Comparison of ENCODE assay signal across 8 cellular contexts in the genomic region with DNA sequence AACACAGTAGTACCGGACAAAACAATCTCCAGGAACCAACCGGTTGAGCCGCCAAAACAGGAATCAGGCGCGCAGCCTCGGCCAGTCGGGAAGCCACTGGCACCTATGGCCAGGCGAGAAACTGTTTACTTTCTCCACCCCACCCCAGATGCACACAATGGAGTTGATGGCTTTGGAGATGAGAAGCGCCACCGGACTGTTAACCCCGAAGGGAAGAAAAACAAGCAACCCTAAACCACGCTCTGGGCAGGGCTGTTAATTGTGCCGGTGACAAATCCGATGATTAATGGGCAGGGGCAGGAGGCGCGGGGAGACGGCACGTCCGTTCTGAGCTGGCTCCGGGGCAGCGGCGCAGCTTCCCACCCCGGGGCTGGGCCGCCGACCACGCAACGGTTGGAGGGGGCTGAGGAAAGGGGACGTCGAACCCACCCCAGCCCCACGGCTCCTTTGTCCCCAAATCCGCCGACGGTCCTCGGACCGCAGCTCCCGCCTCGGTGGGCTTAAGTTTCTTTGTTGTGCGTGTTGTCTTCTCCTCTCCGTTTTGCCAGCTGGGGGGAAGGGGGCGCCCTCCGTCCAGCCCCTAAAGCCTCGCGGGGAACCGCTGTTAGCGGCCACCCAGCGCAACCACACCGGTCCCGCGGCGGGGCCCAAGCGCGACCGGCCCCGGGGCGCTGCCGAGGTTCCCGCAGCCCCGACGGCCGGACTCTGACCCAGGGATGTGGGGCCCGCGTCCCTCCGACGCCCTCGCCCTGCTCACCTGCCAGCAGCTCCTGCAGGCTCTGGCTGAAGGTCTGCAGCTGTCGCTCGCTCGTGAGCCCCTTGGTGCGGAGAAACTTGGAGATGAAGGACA. TPM values are rescaled to one million over a fixed set of nuclear protein-coding genes. Genes with fewer than 3 reads are reported as not detected.
A peak's percentile ranks its signal among the peaks of the same experiment; 100 is the strongest.
DNase-seq lines count a peak whose midpoint lies in the region; ATAC-seq and TF ChIP-seq lines count a peak whose summit lies in the region.

No MANE protein-coding gene starts in this region.

- H3K4me3 ChIP-seq in KMS-11 (IDR thresholded peaks at IDR 0.05; ENCODE audit: insufficient read depth, low read depth, low read length), result no peak overlapping the region
- H3K4me3 ChIP-seq in hepatocyte, result peak overlapping the region; percentile 92
- peak overlapping the region; percentile 82 for H3K4me3 ChIP-seq in retinal pigment epithelial cell (ENCODE audit: low read length)

- H3K9me3 ChIP-seq in hepatocyte (ENCODE audit: low read depth), result no peaks in the 10 kb centered on the region

- TF ChIP-seq CTCF in KMS-11 (conservative IDR thresholded peaks at IDR 0.05; ENCODE audit: low read depth, low read length) (no peak), hepatocyte (IDR thresholded peaks at IDR 0.05; ENCODE audit: poor library complexity) (peak; percentile 7), retinal pigment epithelial cell (conservative IDR thresholded peaks at IDR 0.05; ENCODE audit: low read depth, low read length) (peak; percentile 22)

- H3K27ac ChIP-seq in KMS-11 (peak overlapping the region; percentile 69), hepatocyte (peak overlapping the region; percentile 98)

- H3K36me3 ChIP-seq in KMS-11 (ENCODE audit: insufficient read depth) (no peaks in the 10 kb centered on the region), hepatocyte (replicated peaks; ENCODE audit: insufficient read depth, low read depth) (peaks cover 12% of the 10 kb centered on the region)

- H3K27me3 ChIP-seq in KMS-11 (ENCODE audit: insufficient read depth, low read depth), result no peaks in the 10 kb centered on the region
- no peaks in the 10 kb centered on the region for H3K27me3 ChIP-seq in hepatocyte

- H4K20me1 ChIP-seq in KMS-11 (ENCODE audit: insufficient read depth), result no peaks in the 10 kb centered on the region
- peaks cover 53% of the 10 kb centered on the region for H4K20me1 ChIP-seq in hepatocyte (ENCODE audit: insufficient read depth, poor library complexity, severe bottlenecking)

- H3K9ac ChIP-seq in KMS-11, result peak overlapping the region; percentile 74

- peak overlapping the region; percentile 32 for H2AFZ ChIP-seq in KMS-11 (ENCODE audit: low read depth)
- H2AFZ ChIP-seq in hepatocyte, result no peak overlapping the region

- H3K4me2 ChIP-seq in KMS-11 (peak overlapping the region; percentile 72), hepatocyte (peak overlapping the region; percentile 86)

- DNase-seq in NCI-H187 (lab: John Stamatoyannopoulos, UW) (peak; percentile 32 to 74), NCI-H187 treated with DMSO at 0.1 percent for 48 hours (lab: John Stamatoyannopoulos, UW) (no peak), T follicular helper cell (ENCODE audit: low read depth) (peak; percentile 16), amniotic stem cell (lab: John Stamatoyannopoulos, UW) (peak; percentile 16), hepatocyte (ENCODE audit: low spot score) (peak; percentile 50), retinal pigment epithelial cell (ENCODE audit: low read depth) (no peak)

- H3K79me2 ChIP-seq in KMS-11 (ENCODE audit: insufficient read depth, low read depth) (peaks cover 41% of the 10 kb centered on the region), hepatocyte (peaks cover 61% of the 10 kb centered on the region)

- no peak for ATAC-seq in GM18519 (IDR thresholded peaks at IDR 0.05; ENCODE audit: low FRiP score, unreplicated experiment)

- no peaks in the 10 kb centered on the region for H3K9me2 ChIP-seq in hepatocyte (replicated peaks; ENCODE audit: insufficient read depth)

- H3K4me1 ChIP-seq in KMS-11 (ENCODE audit: low read depth, poor library complexity, severe bottlenecking) (peaks cover 51% of the 10 kb centered on the region), hepatocyte (ENCODE audit: insufficient read depth) (peaks cover 8% of the 10 kb centered on the region)

- 1% methylated on average over 69 of the region's 69 CpGs for WGBS in hepatocyte (ENCODE audit: low lambda C conversion rate, missing lambda C conversion rate)

RNA-seq across cellular contexts. Expression of a gene that starts 0.8 kb away (rescaled TPM):
- total RNA-seq in hepatocyte, result 61.2 and 72.0 TPM in 2 replicates
- 146 and 160 TPM in 2 replicates for polyA plus RNA-seq in hepatocyte

Comparison
In these comparisons a context has a peak if more than half of its experiments do, and no peak if none do; other contexts are left out.
1. DNase-seq: peak in NCI-H187 (2 of 2), T follicular helper cell (single experiment), amniotic stem cell (single experiment) and hepatocyte (single experiment); none in NCI-H187 treated with DMSO at 0.1 percent for 48 hours (single experiment) and retinal pigment epithelial cell (single experiment).